13 cellular contexts compared by ENCODE assay signal in genomic region chr2:112712903-112713584, GRCh38. TPM values are rescaled to one million over a fixed set of nuclear protein-coding genes. Genes with fewer than 3 reads are reported as not detected.
DNase-seq lines count a peak whose midpoint lies in the region; ATAC-seq, FAIRE-seq and TF ChIP-seq lines count a peak whose summit lies in the region.
"Had no signal": no experiment of that assay in that cellular context is flagged by ENCODE, and none has a peak within 500 bp of the region (broad histone marks: within the 10 kb centered on the region; RNA-seq: fewer than 3 reads in every experiment).

No MANE protein-coding gene starts in this region.

- intact Hi-C loops in HepG2 (cut with micrococcal nuclease; ENCODE audit: unreplicated experiment): no loop called here

- CTCF ChIA-PET in activated naive CD4-positive, alpha-beta T cell treated with anti-CD3 and anti-CD28 coated beads, Interleukin-2, amount 10 ng/mL, durations not matched to agents 7 days and 5 days (lab: Charles Lee): interaction anchor here (1.0 to 2.2 kb wide), 3 partner anchors 12 to 232 kb away, joined by 3 to 5 read pairs (median 4); no protein-coding TSS in a partner anchor
- CTCF ChIA-PET in HepG2 (lab: Yijun Ruan, JAX; ENCODE audit: low intra/inter-chr PET ratio, low total read pairs): no interaction called here

- H3K4me2 ChIP-seq in HepG2 (ENCODE audit: low read depth, low read length): peak overlapping the region; percentile 54

- H3K4me1 Mint-ChIP-seq in activated naive CD4-positive, alpha-beta T cell treated with anti-CD3 and anti-CD28 coated beads, Interleukin-2, amount 10 ng/mL, durations not matched to agents 7 days and 5 days: peaks cover 15% of the 10 kb centered on the region
- H3K4me1 Mint-ChIP-seq in activated T-cell treated with anti-CD3 and anti-CD28 coated beads, Interleukin-2, amount 50 U/mL, for 4 hours (ENCODE audit: low read depth): peaks cover 20% of the 10 kb centered on the region

- no peak overlapping the region for H2AFZ ChIP-seq in HepG2 (ENCODE audit: low read length)

- FAIRE-seq in HepG2 (lab: Jason Lieb, UNC): peak; percentile 30

- H3K4me3 Mint-ChIP-seq in activated naive CD4-positive, alpha-beta T cell treated with anti-CD3 and anti-CD28 coated beads, Interleukin-2, amount 10 ng/mL, durations not matched to agents 7 days and 5 days: no peak overlapping the region
- H3K4me3 Mint-ChIP-seq in activated T-cell treated with anti-CD3 and anti-CD28 coated beads, Interleukin-2, amount 50 U/mL, for 4 hours: no peak overlapping the region

- no peak overlapping the region for H3K9ac ChIP-seq in HepG2 (ENCODE audit: insufficient read depth, low read depth, low read length)

- H3K9me3 ChIP-seq in HepG2 (ENCODE audit: low read length): no peaks in the 10 kb centered on the region
- H3K9me3 ChIP-seq: BE2C had no signal

- 25% methylated on average over 17 of the region's 17 CpGs for WGBS in HepG2 (ENCODE audit: low lambda C conversion rate)

- DNase-seq in activated naive CD4-positive, alpha-beta T cell treated with anti-CD3 and anti-CD28 coated beads, Interleukin-2, amount 50 U/mL, for 72 hours (ENCODE audit: low spot score in 2 of 2): peak in 1 of 2 donors; percentile 41
- no peak for DNase-seq in activated naive CD4-positive, alpha-beta T cell treated with anti-CD3 and anti-CD28 coated beads, Interleukin-2, amount 10 ng/mL, durations not matched to agents 7 days and 5 days
- DNase-seq in activated T-cell treated with anti-CD3 and anti-CD28 coated beads, Interleukin-2, amount 50 U/mL, for 4 hours: peak; percentile 26
- DNase-seq in HepG2 (ENCODE audit: low spot score) (peak; percentile 75), GM13977 (ENCODE audit: low spot score) (no peak)
- DNase-seq in stimulated activated naive CD8-positive, alpha-beta T cell treated with anti-CD3 and anti-CD28 coated beads, Interleukin-15, Interleukin-2, amounts not matched to agents 100 U/mL and 50 U/mL, for 24 hours: peak; percentile 47
- DNase-seq: BE2C, NCI-H1105 had no signal

- no peaks in the 10 kb centered on the region for H3K79me2 ChIP-seq in HepG2 (ENCODE audit: insufficient read depth, low read length)

- no peak overlapping the region for H3K27ac ChIP-seq in HepG2 (ENCODE audit: extremely low read length, insufficient read depth, low read length)
- H3K27ac ChIP-seq: coronary artery had no signal

- H3K27me3 Mint-ChIP-seq in activated naive CD4-positive, alpha-beta T cell treated with anti-CD3 and anti-CD28 coated beads, Interleukin-2, amount 10 ng/mL, durations not matched to agents 7 days and 5 days: peaks cover 62% of the 10 kb centered on the region
- no peaks in the 10 kb centered on the region for H3K27me3 Mint-ChIP-seq in activated T-cell treated with anti-CD3 and anti-CD28 coated beads, Interleukin-2, amount 50 U/mL, for 4 hours (ENCODE audit: low read depth)

- no peak for TF ChIP-seq EP300 in HepG2 (IDR thresholded peaks at IDR 0.05; ENCODE audit: low read depth in 2 of 2, low read length in 2 of 2)
- no peak for TF ChIP-seq EP300 in HepG2 (CRISPR knock-in tag; IDR thresholded peaks at IDR 0.05; ENCODE audit: borderline replicate concordance)

- H3K27me3 ChIP-seq in HepG2 (ENCODE audit: control insufficient read depth in 1 of 2, insufficient read depth in 2 of 2, low read length in 2 of 2): peaks cover 2 to 27% of the 10 kb centered on the region in 2 experiments; a peak in 4 of 5 replicates
- H3K27me3 ChIP-seq: BE2C had no signal

- peak overlapping the region; percentile 3 to 10 for H3K27ac Mint-ChIP-seq in activated naive CD4-positive, alpha-beta T cell treated with anti-CD3 and anti-CD28 coated beads, Interleukin-2, amount 50 U/mL, for 72 hours
- no peak overlapping the region for H3K27ac Mint-ChIP-seq in activated naive CD4-positive, alpha-beta T cell treated with anti-CD3 and anti-CD28 coated beads, Interleukin-2, amount 10 ng/mL, durations not matched to agents 7 days and 5 days

- TF ChIP-seq CTCF in HepG2 (CRISPR knock-in tag; IDR thresholded peaks at IDR 0.05): peak; percentile 32; the same call in 1 of the 2 replicates
- no peak for TF ChIP-seq CTCF in GM13977 (IDR thresholded peaks at IDR 0.05; ENCODE audit: extremely low read depth, insufficient read depth, missing control alignments)

- no peak for TF ChIP-seq RAD21 in HepG2 (CRISPR knock-in tag; IDR thresholded peaks at IDR 0.05)

- no peaks in the 10 kb centered on the region for H3K36me3 ChIP-seq in HepG2 (replicated peaks in 1 of 2; ENCODE audit: control insufficient read depth in 1 of 2, insufficient read depth in 2 of 2, low read length in 2 of 2)
- H3K36me3 ChIP-seq: BE2C had no signal

- TF ChIP-seq POLR2A in HepG2 (IDR thresholded peaks at IDR 0.05; ENCODE audit: insufficient read depth in 1 of 2, low read depth in 2 of 2, low read length in 2 of 2): no peak

- in situ Hi-C loops in HepG2 (cut with HindIII; ENCODE audit: extremely low pct_ligation_motif_present, low pct_unique_long_range_greater_than_20kb): no loop called here
- in situ Hi-C loops in GM13977 (cut with MboI; ENCODE audit: low pct_unique_long_range_greater_than_20kb, low sequenced_read_pairs, unreplicated experiment): no loop called here

- peaks cover 15% of the 10 kb centered on the region for H3K4me1 ChIP-seq in HepG2 (ENCODE audit: insufficient read depth, low read length)
- H3K4me1 ChIP-seq: BE2C had no signal

- H3K4me3 ChIP-seq in HepG2 (replicated peaks in 1 of 3; ENCODE audit: insufficient read depth in 1 of 3, low read depth in 2 of 3, low read length in 3 of 3): peak overlapping the region in 1 of 3 experiments; percentile 38; a peak in 1 of 6 replicates
- H3K4me3 ChIP-seq: coronary artery had no signal

- peak; percentile 71 to 91 for ATAC-seq in activated naive CD4-positive, alpha-beta T cell treated with anti-CD3 and anti-CD28 coated beads, Interleukin-2, amount 50 U/mL, for 72 hours
- peak; percentile 61 to 77 for ATAC-seq in activated T-cell treated with anti-CD3 and anti-CD28 coated beads, Interleukin-2, amount 50 U/mL, for 4 hours
- peak; percentile 82 for ATAC-seq in HepG2
- peak; percentile 37 for ATAC-seq in stimulated activated naive CD8-positive, alpha-beta T cell treated with anti-CD3 and anti-CD28 coated beads, Interleukin-15, Interleukin-2, amounts not matched to agents 100 U/mL and 50 U/mL, for 24 hours
- no peak for ATAC-seq in GM21825 (IDR thresholded peaks at IDR 0.05; ENCODE audit: unreplicated experiment)
- ATAC-seq in HG02973 (IDR thresholded peaks at IDR 0.05; ENCODE audit: unreplicated experiment): no peak
- ATAC-seq: naive thymus-derived CD4-positive, alpha-beta T cell had no signal

- POLR2A ChIA-PET in HepG2 (lab: Yijun Ruan, JAX): interaction anchor here (0.6 to 1.3 kb wide), 4 partner anchors 12 to 112 kb away, joined by 3 to 7 read pairs (median 4); no protein-coding TSS in a partner anchor

- H4K20me1 ChIP-seq in HepG2 (ENCODE audit: insufficient read depth, low read length): no peaks in the 10 kb centered on the region

- BruUV-seq in HepG2 (replicated peaks; lab: Mats Ljungman, UMichigan): no TSS peak

- no peaks in the 10 kb centered on the region for H3K9me3 Mint-ChIP-seq in activated naive CD4-positive, alpha-beta T cell treated with anti-CD3 and anti-CD28 coated beads, Interleukin-2, amount 50 U/mL, for 72 hours
- no peaks in the 10 kb centered on the region for H3K9me3 Mint-ChIP-seq in activated naive CD4-positive, alpha-beta T cell treated with anti-CD3 and anti-CD28 coated beads, Interleukin-2, amount 10 ng/mL, durations not matched to agents 7 days and 5 days
- no peaks in the 10 kb centered on the region for H3K9me3 Mint-ChIP-seq in activated T-cell treated with anti-CD3 and anti-CD28 coated beads, Interleukin-2, amount 50 U/mL, for 4 hours

- H3K36me3 Mint-ChIP-seq in activated naive CD4-positive, alpha-beta T cell treated with anti-CD3 and anti-CD28 coated beads, Interleukin-2, amount 50 U/mL, for 72 hours: no peaks in the 10 kb centered on the region
- H3K36me3 Mint-ChIP-seq in activated naive CD4-positive, alpha-beta T cell treated with anti-CD3 and anti-CD28 coated beads, Interleukin-2, amount 10 ng/mL, durations not matched to agents 7 days and 5 days: no peaks in the 10 kb centered on the region
- no peaks in the 10 kb centered on the region for H3K36me3 Mint-ChIP-seq in activated T-cell treated with anti-CD3 and anti-CD28 coated beads, Interleukin-2, amount 50 U/mL, for 4 hours (ENCODE audit: insufficient read depth)

RNA-seq across cellular contexts. Expression of gene NT5DC4, which starts 7.8 kb away (rescaled TPM):
- not detected for total RNA-seq in activated naive CD4-positive, alpha-beta T cell treated with anti-CD3 and anti-CD28 coated beads, Interleukin-2, amount 50 U/mL, for 72 hours
- total RNA-seq in activated T-cell treated with anti-CD3 and anti-CD28 coated beads, Interleukin-2, amount 50 U/mL, for 4 hours: not detected
- total RNA-seq in HepG2 (2016; rRNA removed; fragmentation: Illumina TruSeq; extraction: Trizol): 2.4 and 4.2 TPM in 2 replicates
- total RNA-seq in HepG2 (2016; cell fraction: cytosol; rRNA removed; fragmentation: Illumina TruSeq; extraction: Trizol; ENCODE audit: low read depth): 0.30 and 0.35 TPM in 2 replicates
- 0.24 and 3.4 TPM in 2 replicates for total RNA-seq in HepG2 (2016; cell fraction: insoluble cytoplasmic fraction; rRNA removed; fragmentation: Illumina TruSeq; extraction: Trizol)
- total RNA-seq in HepG2 (2016; cell fraction: membrane; rRNA removed; fragmentation: Illumina TruSeq; extraction: Trizol): 2.8 and 6.4 TPM in 2 replicates
- total RNA-seq in HepG2 (2016; cell fraction: nucleus; rRNA removed; fragmentation: Illumina TruSeq; extraction: Trizol): 2.9 and 7.5 TPM in 2 replicates
- polyA plus RNA-seq in HepG2 (2011; rRNA removed): 0.04 and 0.07 TPM in 2 replicates
- polyA plus RNA-seq in HepG2 (2011; cell fraction: cytosol; rRNA removed): not detected in 2 replicates
- polyA plus RNA-seq in HepG2 (2011; cell fraction: nucleus; rRNA removed): 0.14 TPM in 2 replicates
- 0.30 TPM in 1 of 2 replicates, not detected in the other for polyA plus RNA-seq in HepG2 (2012)
- polyA plus RNA-seq in HepG2 (2016; cell fraction: cytosol; fragmentation: Illumina TruSeq; extraction: Trizol; ENCODE audit: low read depth): 0.94 and 5.4 TPM in 2 replicates
- 0.35 and 2.3 TPM in 2 replicates for polyA plus RNA-seq in HepG2 (2016; cell fraction: insoluble cytoplasmic fraction; fragmentation: Illumina TruSeq; extraction: Trizol; ENCODE audit: low read depth)
- polyA plus RNA-seq in HepG2 (2016; cell fraction: membrane; fragmentation: Illumina TruSeq; extraction: Trizol; ENCODE audit: low read depth): 0.14 and 0.24 TPM in 2 replicates
- polyA plus RNA-seq in HepG2 (2016; cell fraction: nucleus; fragmentation: Illumina TruSeq; extraction: Trizol; ENCODE audit: insufficient read depth, low read depth): 0.69 and 1.0 TPM in 2 replicates
- not detected in 2 replicates for polyA minus RNA-seq in HepG2 (2011; rRNA and poly(A)+ RNA removed; ENCODE audit: low replicate concordance)
- not detected in 2 replicates for polyA minus RNA-seq in HepG2 (2011; cell fraction: cytosol; rRNA and poly(A)+ RNA removed)
- polyA minus RNA-seq in HepG2 (2011; cell fraction: nucleus; rRNA and poly(A)+ RNA removed): 1.7 TPM in 1 of 2 replicates, not detected in the other
- total RNA-seq: H4 had no signal
- polyA plus RNA-seq: naive thymus-derived CD4-positive, alpha-beta T cell had no signal

RNA-seq across cellular contexts. Expression of gene CKAP2L, which starts 51.4 kb away (rescaled TPM):
- 10 to 100 TPM; 22.5 to 55.6 TPM for total RNA-seq in activated naive CD4-positive, alpha-beta T cell treated with anti-CD3 and anti-CD28 coated beads, Interleukin-2, amount 50 U/mL, for 72 hours
- total RNA-seq in activated T-cell treated with anti-CD3 and anti-CD28 coated beads, Interleukin-2, amount 50 U/mL, for 4 hours: 1 to 10 TPM; 2.7 to 4.1 (median 3.2) TPM
- total RNA-seq in HepG2 (2016; rRNA removed; fragmentation: Illumina TruSeq; extraction: Trizol): 9.5 and 21.5 TPM in 2 replicates
- 1.4 and 1.7 TPM in 2 replicates for total RNA-seq in HepG2 (2016; cell fraction: cytosol; rRNA removed; fragmentation: Illumina TruSeq; extraction: Trizol; ENCODE audit: low read depth)
- total RNA-seq in HepG2 (2016; cell fraction: insoluble cytoplasmic fraction; rRNA removed; fragmentation: Illumina TruSeq; extraction: Trizol): 10.3 and 20.5 TPM in 2 replicates
- 5.6 and 6.5 TPM in 2 replicates for total RNA-seq in HepG2 (2016; cell fraction: membrane; rRNA removed; fragmentation: Illumina TruSeq; extraction: Trizol)
- total RNA-seq in HepG2 (2016; cell fraction: nucleus; rRNA removed; fragmentation: Illumina TruSeq; extraction: Trizol): 13.3 and 18.2 TPM in 2 replicates
- polyA plus RNA-seq in HepG2 (2011; rRNA removed): 3.9 and 7.1 TPM in 2 replicates
- 3.0 and 3.4 TPM in 2 replicates for polyA plus RNA-seq in HepG2 (2011; cell fraction: cytosol; rRNA removed)
- polyA plus RNA-seq in HepG2 (2011; cell fraction: nucleus; rRNA removed): 2.3 and 2.6 TPM in 2 replicates
- polyA plus RNA-seq in HepG2 (2012): 5.5 and 10.6 TPM in 2 replicates
- polyA plus RNA-seq in HepG2 (2016; cell fraction: cytosol; fragmentation: Illumina TruSeq; extraction: Trizol; ENCODE audit: low read depth): 0.46 and 0.79 TPM in 2 replicates
- polyA plus RNA-seq in HepG2 (2016; cell fraction: insoluble cytoplasmic fraction; fragmentation: Illumina TruSeq; extraction: Trizol; ENCODE audit: low read depth): 15.6 and 16.8 TPM in 2 replicates
- 2.4 and 2.7 TPM in 2 replicates for polyA plus RNA-seq in HepG2 (2016; cell fraction: membrane; fragmentation: Illumina TruSeq; extraction: Trizol; ENCODE audit: low read depth)
- polyA plus RNA-seq in HepG2 (2016; cell fraction: nucleus; fragmentation: Illumina TruSeq; extraction: Trizol; ENCODE audit: insufficient read depth, low read depth): 10.7 and 13.0 TPM in 2 replicates
- polyA minus RNA-seq in HepG2 (2011; rRNA and poly(A)+ RNA removed; ENCODE audit: low replicate concordance): 6.2 and 8.6 TPM in 2 replicates
- 5.6 and 8.0 TPM in 2 replicates for polyA minus RNA-seq in HepG2 (2011; cell fraction: cytosol; rRNA and poly(A)+ RNA removed)
- 13.3 and 20.0 TPM in 2 replicates for polyA minus RNA-seq in HepG2 (2011; cell fraction: nucleus; rRNA and poly(A)+ RNA removed)
- polyA plus RNA-seq: naive thymus-derived CD4-positive, alpha-beta T cell had no signal

Comparison
In these comparisons a context has a peak if more than half of its experiments do, and no peak if none do; other contexts are left out.
1. ATAC-seq: peak in activated naive CD4-positive, alpha-beta T cell treated with anti-CD3 and anti-CD28 coated beads, Interleukin-2, amount 50 U/mL, for 72 hours (2 of 2), activated T-cell treated with anti-CD3 and anti-CD28 coated beads, Interleukin-2, amount 50 U/mL, for 4 hours (2 of 2), HepG2 (single experiment) and stimulated activated naive CD8-positive, alpha-beta T cell treated with anti-CD3 and anti-CD28 coated beads, Interleukin-15, Interleukin-2, amounts not matched to agents 100 U/mL and 50 U/mL, for 24 hours (single experiment); none in GM21825 (single experiment) and HG02973 (single experiment).
2. DNase-seq: peak in activated T-cell treated with anti-CD3 and anti-CD28 coated beads, Interleukin-2, amount 50 U/mL, for 4 hours (single experiment), HepG2 (single experiment) and stimulated activated naive CD8-positive, alpha-beta T cell treated with anti-CD3 and anti-CD28 coated beads, Interleukin-15, Interleukin-2, amounts not matched to agents 100 U/mL and 50 U/mL, for 24 hours (single experiment); none in activated naive CD4-positive, alpha-beta T cell treated with anti-CD3 and anti-CD28 coated beads, Interleukin-2, amount 10 ng/mL, durations not matched to agents 7 days and 5 days (single experiment) and GM13977 (single experiment).